Comparison of ENCODE assay signal across 25 cellular contexts in the genomic region with DNA sequence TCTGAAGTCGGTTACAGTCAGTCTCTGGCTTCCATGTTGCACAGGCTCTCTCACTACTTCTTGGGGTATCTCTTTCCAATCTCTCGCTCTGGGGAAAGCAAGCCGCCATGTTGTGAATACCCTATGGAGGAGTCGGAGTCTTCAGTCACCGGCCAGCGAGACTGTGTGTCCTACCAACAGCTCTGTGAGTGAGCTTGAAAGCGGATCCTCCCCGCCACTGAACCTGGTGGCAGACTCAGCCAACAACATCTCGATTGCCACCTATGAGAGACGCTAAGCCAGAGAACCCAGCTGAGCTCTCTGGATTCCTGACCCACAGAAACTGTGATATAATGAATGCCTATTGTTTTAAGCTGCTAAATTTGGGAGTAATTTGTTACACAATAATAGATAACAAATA. TPM values are rescaled to one million over a fixed set of nuclear protein-coding genes. Genes with fewer than 3 reads are reported as not detected.
DNase-seq lines count a peak whose midpoint lies in the region; ATAC-seq, FAIRE-seq and TF ChIP-seq lines count a peak whose summit lies in the region.
"Had no signal": no experiment of that assay in that cellular context is flagged by ENCODE, and none has a peak within 500 bp of the region (broad histone marks: within the 10 kb centered on the region; RNA-seq: fewer than 3 reads in every experiment).

No MANE protein-coding gene starts in this region.

- H3K9me3 ChIP-seq in HepG2 (ENCODE audit: low read length) = no peaks in the 10 kb centered on the region
- H3K9me3 ChIP-seq in right lobe of liver = no peaks in the 10 kb centered on the region
- H3K9me3 ChIP-seq in kidney (ENCODE audit: control insufficient read depth in 1 of 2, low read length in 2 of 2) = no peaks in the 10 kb centered on the region
- no peaks in the 10 kb centered on the region for H3K9me3 ChIP-seq in upper lobe of right lung
- no peaks in the 10 kb centered on the region for H3K9me3 ChIP-seq in adrenal gland (replicated peaks in 1 of 3)
- H3K9me3 ChIP-seq: A549; BLaER1 treated with 17β-estradiol and CSF1 and Interleukin-3, amounts not matched to agents 10 nM and 100 nM had no signal

- intact Hi-C loops in HepG2 (cut with micrococcal nuclease; ENCODE audit: unreplicated experiment) = no loop called here
- intact Hi-C loops in right lobe of liver (cut with DNase I) = no loop called here
- intact Hi-C loops in kidney (cut with DNase I) = no loop called here
- intact Hi-C loops in upper lobe of right lung (cut with DNase I) = no loop called here
- intact Hi-C loops in adrenal gland (cut with DNase I) = no loop called here

- 41% methylated on average over 8 of the region's 10 CpGs for WGBS in HepG2 (ENCODE audit: low lambda C conversion rate)
- WGBS in right lobe of liver (ENCODE audit: insufficient coverage, low coverage, low lambda C conversion rate, missing lambda C conversion rate) = 84% methylated on average over 8 of the region's 10 CpGs
- 87 to 90% (median 88%) methylated on average over 9 to 10 of the region's 10 CpGs for WGBS in adrenal gland, 4 donors

- POLR2A ChIA-PET in HepG2 (lab: Yijun Ruan, JAX) = no interaction called here

- H3K79me2 ChIP-seq in HepG2 (ENCODE audit: insufficient read depth, low read length) = no peaks in the 10 kb centered on the region

- TF ChIP-seq EP300 in HepG2 (IDR thresholded peaks at IDR 0.05; ENCODE audit: low read depth in 2 of 2, low read length in 2 of 2) (no peak), HepG2 (CRISPR knock-in tag; IDR thresholded peaks at IDR 0.05; ENCODE audit: borderline replicate concordance) (no peak)

- H3K4me3 ChIP-seq in HepG2 (replicated peaks in 1 of 3; ENCODE audit: insufficient read depth in 1 of 3, low read depth in 2 of 3, low read length in 3 of 3) = no peak overlapping the region
- no peak overlapping the region for H3K4me3 ChIP-seq in right lobe of liver
- H3K4me3 ChIP-seq in kidney (ENCODE audit: low read length in 2 of 2) = no peak overlapping the region
- no peak overlapping the region for H3K4me3 ChIP-seq in upper lobe of right lung
- H3K4me3 ChIP-seq in adrenal gland = no peak overlapping the region
- H3K4me3 ChIP-seq: A549; BLaER1 treated with 17β-estradiol and CSF1 and Interleukin-3, amounts not matched to agents 10 nM and 100 nM; GM12878 had no signal

- no peak overlapping the region for H3K9ac ChIP-seq in HepG2 (ENCODE audit: insufficient read depth, low read depth, low read length)
- H3K9ac ChIP-seq in kidney (ENCODE audit: low read length in 2 of 2) = no peak overlapping the region
- H3K9ac ChIP-seq: BLaER1 treated with 17β-estradiol and CSF1 and Interleukin-3, amounts not matched to agents 10 nM and 100 nM had no signal

- H3K4me2 ChIP-seq in HepG2 (ENCODE audit: low read depth, low read length) = no peak overlapping the region
- H3K4me2 ChIP-seq: A549; BLaER1 treated with 17β-estradiol and CSF1 and Interleukin-3, amounts not matched to agents 10 nM and 100 nM had no signal

- H3K4me1 ChIP-seq in HepG2 (ENCODE audit: insufficient read depth, low read length) (peaks cover 9% of the 10 kb centered on the region; the same call in 1 of the 2 replicates), right lobe of liver (no peaks in the 10 kb centered on the region), kidney (ENCODE audit: control insufficient read depth in 1 of 2, insufficient read depth in 1 of 2, low read depth in 1 of 2, low read length in 2 of 2) (no peaks in the 10 kb centered on the region), upper lobe of right lung (no peaks in the 10 kb centered on the region), adrenal gland (replicated peaks in 1 of 2) (no peaks in the 10 kb centered on the region)
- H3K4me1 ChIP-seq: A549; BLaER1 treated with 17β-estradiol and CSF1 and Interleukin-3, amounts not matched to agents 10 nM and 100 nM had no signal

- peaks cover 0 to 18% of the 10 kb centered on the region in 2 experiments; a peak in 4 of 5 replicates for H3K27me3 ChIP-seq in HepG2 (ENCODE audit: control insufficient read depth in 1 of 2, insufficient read depth in 2 of 2, low read length in 2 of 2)
- no peaks in the 10 kb centered on the region for H3K27me3 ChIP-seq in right lobe of liver
- H3K27me3 ChIP-seq in upper lobe of right lung = peaks cover 5% of the 10 kb centered on the region
- no peaks in the 10 kb centered on the region for H3K27me3 ChIP-seq in adrenal gland
- H3K27me3 ChIP-seq: BLaER1 treated with 17β-estradiol and CSF1 and Interleukin-3, amounts not matched to agents 10 nM and 100 nM had no signal

- H3K27ac ChIP-seq in HepG2 (ENCODE audit: extremely low read length, insufficient read depth, low read length) = no peak overlapping the region
- no peak overlapping the region for H3K27ac ChIP-seq in right lobe of liver
- H3K27ac ChIP-seq in kidney (ENCODE audit: low read depth in 2 of 2, low read length in 2 of 2) = no peak overlapping the region
- no peak overlapping the region for H3K27ac ChIP-seq in upper lobe of right lung
- no peak overlapping the region for H3K27ac ChIP-seq in adrenal gland
- H3K27ac ChIP-seq: 22Rv1; A549; BLaER1 treated with 17β-estradiol and CSF1 and Interleukin-3, amounts not matched to agents 10 nM and 100 nM; C4-2B had no signal

- no peaks in the 10 kb centered on the region for H4K20me1 ChIP-seq in HepG2 (ENCODE audit: insufficient read depth, low read length)
- H4K20me1 ChIP-seq: BLaER1 treated with 17β-estradiol and CSF1 and Interleukin-3, amounts not matched to agents 10 nM and 100 nM had no signal

- ATAC-seq in HepG2 = peak; percentile 58; the same call in 2 of the 3 replicates
- ATAC-seq in right lobe of liver = no peak
- no peak for ATAC-seq in upper lobe of right lung
- ATAC-seq: A549, GM12878 had no signal

- H3K36me3 ChIP-seq in HepG2 (replicated peaks in 1 of 2; ENCODE audit: control insufficient read depth in 1 of 2, insufficient read depth in 2 of 2, low read length in 2 of 2) = no peaks in the 10 kb centered on the region
- no peaks in the 10 kb centered on the region for H3K36me3 ChIP-seq in right lobe of liver
- no peaks in the 10 kb centered on the region for H3K36me3 ChIP-seq in kidney (ENCODE audit: control insufficient read depth in 1 of 2, insufficient read depth in 2 of 2, low read length in 2 of 2)
- H3K36me3 ChIP-seq in upper lobe of right lung = no peaks in the 10 kb centered on the region
- H3K36me3 ChIP-seq in adrenal gland (replicated peaks in 1 of 2) = no peaks in the 10 kb centered on the region
- H3K36me3 ChIP-seq: BLaER1 treated with 17β-estradiol and CSF1 and Interleukin-3, amounts not matched to agents 10 nM and 100 nM had no signal

- TF ChIP-seq CTCF in HepG2 (CRISPR knock-in tag; IDR thresholded peaks at IDR 0.05) = no peak
- no peak for TF ChIP-seq CTCF in right lobe of liver (IDR thresholded peaks at IDR 0.05)
- no peak for TF ChIP-seq CTCF in kidney (IDR thresholded peaks at IDR 0.05; ENCODE audit: borderline replicate concordance, extremely low read depth, insufficient read depth)
- TF ChIP-seq CTCF in upper lobe of right lung (IDR thresholded peaks at IDR 0.05) = no peak
- TF ChIP-seq CTCF in adrenal gland (IDR thresholded peaks at IDR 0.05) = no peak

- no TSS peak for BruUV-seq in HepG2 (replicated peaks; lab: Mats Ljungman, UMichigan)

- no peak for TF ChIP-seq RAD21 in HepG2 (CRISPR knock-in tag; IDR thresholded peaks at IDR 0.05)

- H2AFZ ChIP-seq in HepG2 (ENCODE audit: low read length) = no peak overlapping the region

- in situ Hi-C loops in HepG2 (cut with HindIII; ENCODE audit: extremely low pct_ligation_motif_present, low pct_unique_long_range_greater_than_20kb) = no loop called here

- FAIRE-seq in HepG2 (lab: Jason Lieb, UNC) = no peak
- FAIRE-seq in kidney (lab: Jason Lieb, UNC) = no peak
- FAIRE-seq: A549, GM12878, GM12892, GM18507 had no signal

- DNase-seq in HepG2 (ENCODE audit: low spot score) = no peak
- DNase-seq in right lobe of liver = no peak
- DNase-seq in kidney = peak; percentile 40
- DNase-seq in upper lobe of right lung = peak; percentile 29
- no peak for DNase-seq in adrenal gland
- DNase-seq in amniotic stem cell (lab: John Stamatoyannopoulos, UW) = no peak
- DNase-seq: AML-193; CD4-positive, alpha-beta memory T cell; CD4-positive, CD25-positive, alpha-beta regulatory T cell; CD8-positive, alpha-beta memory T cell; COR-L47; DMS 273 treated with DMSO at 0.1 percent for 48 hours; DMS153; DMS53; DMS79; DND-41; EL; GDM1 had no signal

- CTCF ChIA-PET in HepG2 (lab: Yijun Ruan, JAX; ENCODE audit: low intra/inter-chr PET ratio, low total read pairs) = no interaction called here

- TF ChIP-seq POLR2A in HepG2 (IDR thresholded peaks at IDR 0.05; ENCODE audit: insufficient read depth in 1 of 2, low read depth in 2 of 2, low read length in 2 of 2) (no peak), right lobe of liver (IDR thresholded peaks at IDR 0.05) (no peak), adrenal gland (IDR thresholded peaks at IDR 0.05) (no peak)

RNA-seq across cellular contexts. Expression of a gene that starts 51.5 kb away (rescaled TPM):
- total RNA-seq in HepG2 (2016; rRNA removed; fragmentation: Illumina TruSeq; extraction: Trizol) (8.2 and 17.3 TPM in 2 replicates), right lobe of liver (10 to 100 TPM; 10.7 to 49.2 (median 25.5) TPM), kidney (32.4 TPM), upper lobe of right lung (31.3 TPM), adrenal gland (10 to 100 TPM; 14.8 to 31.5 (median 17.7) TPM)
- total RNA-seq in HepG2 (2016; cell fraction: cytosol; rRNA removed; fragmentation: Illumina TruSeq; extraction: Trizol; ENCODE audit: low read depth) = 21.9 and 22.2 TPM in 2 replicates
- 8.5 and 19.3 TPM in 2 replicates for total RNA-seq in HepG2 (2016; cell fraction: insoluble cytoplasmic fraction; rRNA removed; fragmentation: Illumina TruSeq; extraction: Trizol)
- 11.6 and 11.8 TPM in 2 replicates for total RNA-seq in HepG2 (2016; cell fraction: membrane; rRNA removed; fragmentation: Illumina TruSeq; extraction: Trizol)
- total RNA-seq in HepG2 (2016; cell fraction: nucleus; rRNA removed; fragmentation: Illumina TruSeq; extraction: Trizol) = 26.9 and 28.3 TPM in 2 replicates
- polyA plus RNA-seq in HepG2 (2011; rRNA removed) (22.7 and 25.8 TPM in 2 replicates), kidney (ENCODE audit: insufficient read depth, low read depth, low replicate concordance) (11.3 TPM), adrenal gland (10 to 100 TPM in 1 of 3 donors, 1 to 10 TPM in 2; 7.1 to 13.0 (median 8.8) TPM)
- 15.4 and 23.5 TPM in 2 replicates for polyA plus RNA-seq in HepG2 (2011; cell fraction: cytosol; rRNA removed)
- polyA plus RNA-seq in HepG2 (2011; cell fraction: nucleus; rRNA removed) = 21.1 and 23.8 TPM in 2 replicates
- 13.2 and 17.3 TPM in 2 replicates for polyA plus RNA-seq in HepG2 (2012)
- polyA plus RNA-seq in HepG2 (2016; cell fraction: cytosol; fragmentation: Illumina TruSeq; extraction: Trizol; ENCODE audit: low read depth) = 2.0 and 2.3 TPM in 2 replicates
- 6.8 and 7.6 TPM in 2 replicates for polyA plus RNA-seq in HepG2 (2016; cell fraction: insoluble cytoplasmic fraction; fragmentation: Illumina TruSeq; extraction: Trizol; ENCODE audit: low read depth)
- 3.5 and 4.1 TPM in 2 replicates for polyA plus RNA-seq in HepG2 (2016; cell fraction: membrane; fragmentation: Illumina TruSeq; extraction: Trizol; ENCODE audit: low read depth)
- polyA plus RNA-seq in HepG2 (2016; cell fraction: nucleus; fragmentation: Illumina TruSeq; extraction: Trizol; ENCODE audit: insufficient read depth, low read depth) = 28.4 and 32.6 TPM in 2 replicates
- polyA minus RNA-seq in HepG2 (2011; rRNA and poly(A)+ RNA removed; ENCODE audit: low replicate concordance) = 47.4 and 97.4 TPM in 2 replicates
- 23.1 and 28.7 TPM in 2 replicates for polyA minus RNA-seq in HepG2 (2011; cell fraction: cytosol; rRNA and poly(A)+ RNA removed)
- polyA minus RNA-seq in HepG2 (2011; cell fraction: nucleus; rRNA and poly(A)+ RNA removed) = 45.4 and 58.3 TPM in 2 replicates

Comparison
In these comparisons a context has a peak if more than half of its experiments do, and no peak if none do; other contexts are left out.
1. DNase-seq: peak in kidney (single experiment) and upper lobe of right lung (single experiment); none in HepG2 (single experiment), right lobe of liver (0 of 3), adrenal gland (0 of 7) and amniotic stem cell (single experiment).